13 cellular contexts compared by ENCODE assay signal in genomic region chr17:29059281-29059680, GRCh38. TPM values are rescaled to one million over a fixed set of nuclear protein-coding genes. Genes with fewer than 3 reads are reported as not detected.
DNase-seq lines count a peak whose midpoint lies in the region; ATAC-seq, FAIRE-seq and TF ChIP-seq lines count a peak whose summit lies in the region.
"Had no signal": no experiment of that assay in that cellular context is flagged by ENCODE, and none has a peak within 500 bp of the region (broad histone marks: within the 10 kb centered on the region; RNA-seq: fewer than 3 reads in every experiment).

No MANE protein-coding gene starts in this region.

- H3K4me1 Mint-ChIP-seq in dendritic cell treated with granulocyte-macrophage colony-stimulating factor and Interleukin-4, amounts not matched to agents 40 ng/mL and 50 ng/mL, for 4 days (ENCODE audit: low read depth) = peaks cover 54% of the 10 kb centered on the region
- H3K4me1 Mint-ChIP-seq in neural crest cell = peaks cover 38% of the 10 kb centered on the region
- peaks cover 26% of the 10 kb centered on the region for H3K4me1 Mint-ChIP-seq in progenitor cell of endocrine pancreas (ENCODE audit: low read depth)

- H3K27me3 Mint-ChIP-seq in dendritic cell treated with granulocyte-macrophage colony-stimulating factor and Interleukin-4, amounts not matched to agents 40 ng/mL and 50 ng/mL, for 4 days = peaks cover 9% of the 10 kb centered on the region
- H3K27me3 Mint-ChIP-seq in neural crest cell (ENCODE audit: low read depth) = no peaks in the 10 kb centered on the region
- H3K27me3 Mint-ChIP-seq in progenitor cell of endocrine pancreas = peaks cover 6% of the 10 kb centered on the region
- H3K27me3 Mint-ChIP-seq: activated naive CD4-positive, alpha-beta T cell treated with anti-CD3 and anti-CD28 coated beads, Interleukin-2, amount 50 U/mL, for 24 hours had no signal

- no peak for ATAC-seq in HG03565 (IDR thresholded peaks at IDR 0.05; ENCODE audit: unreplicated experiment)
- ATAC-seq in HG02970 (IDR thresholded peaks at IDR 0.05; ENCODE audit: low FRiP score, unreplicated experiment) = no peak

- no peaks in the 10 kb centered on the region for H3K9me3 Mint-ChIP-seq in dendritic cell treated with granulocyte-macrophage colony-stimulating factor and Interleukin-4, amounts not matched to agents 40 ng/mL and 50 ng/mL, for 4 days
- H3K9me3 Mint-ChIP-seq in neural crest cell (no peaks in the 10 kb centered on the region), progenitor cell of endocrine pancreas (ENCODE audit: low read depth) (no peaks in the 10 kb centered on the region)
- H3K9me3 Mint-ChIP-seq: activated naive CD4-positive, alpha-beta T cell treated with anti-CD3 and anti-CD28 coated beads, Interleukin-2, amount 50 U/mL, for 24 hours; T-helper 2 cell treated with Interferon-gamma antibody and Interleukin-4, amounts not matched to agents 5 μg/mL and 100 μg/mL, for 36 hours had no signal

- peak overlapping the region; percentile 89 for H3K27ac Mint-ChIP-seq in dendritic cell treated with granulocyte-macrophage colony-stimulating factor and Interleukin-4, amounts not matched to agents 40 ng/mL and 50 ng/mL, for 4 days
- peak overlapping the region; percentile 5 for H3K27ac Mint-ChIP-seq in neural crest cell (ENCODE audit: unreplicated experiment)
- no peak overlapping the region for H3K27ac Mint-ChIP-seq in progenitor cell of endocrine pancreas
- H3K27ac Mint-ChIP-seq: activated naive CD4-positive, alpha-beta T cell treated with anti-CD3 and anti-CD28 coated beads, Interleukin-2, amount 50 U/mL, for 24 hours; T-helper 2 cell treated with Interferon-gamma antibody and Interleukin-4, amounts not matched to agents 5 μg/mL and 100 μg/mL, for 36 hours had no signal

- peaks cover 10% of the 10 kb centered on the region for H3K36me3 Mint-ChIP-seq in dendritic cell treated with granulocyte-macrophage colony-stimulating factor and Interleukin-4, amounts not matched to agents 40 ng/mL and 50 ng/mL, for 4 days (ENCODE audit: low read depth)
- H3K36me3 Mint-ChIP-seq in neural crest cell (ENCODE audit: low read depth) (no peaks in the 10 kb centered on the region), progenitor cell of endocrine pancreas (ENCODE audit: insufficient read depth) (no peaks in the 10 kb centered on the region)
- H3K36me3 Mint-ChIP-seq: activated naive CD4-positive, alpha-beta T cell treated with anti-CD3 and anti-CD28 coated beads, Interleukin-2, amount 50 U/mL, for 24 hours had no signal

- TF ChIP-seq CTCF in neural crest cell (conservative IDR thresholded peaks at IDR 0.05) (no peak), progenitor cell of endocrine pancreas (IDR thresholded peaks at IDR 0.05; ENCODE audit: unreplicated experiment) (no peak)

- DNase-seq in ELR (ENCODE audit: low read depth) = peak; percentile 61
- peak; percentile 54 to 59 for DNase-seq in NCI-H526 (lab: John Stamatoyannopoulos, UW)
- no peak for DNase-seq in neural crest cell (ENCODE audit: low read depth, low spot score)
- DNase-seq in HTR-8/SVneo (ENCODE audit: insufficient read length, low spot score) = no peak
- no peak for DNase-seq in progenitor cell of endocrine pancreas (ENCODE audit: low spot score, unreplicated experiment)
- DNase-seq: DND-41, dorsolateral prefrontal cortex, NCI-H1092 had no signal

- intact Hi-C loops in dendritic cell treated with granulocyte-macrophage colony-stimulating factor and Interleukin-4, amounts not matched to agents 40 ng/mL and 50 ng/mL, for 4 days (cut with micrococcal nuclease) = no loop called here

- H3K4me3 Mint-ChIP-seq in dendritic cell treated with granulocyte-macrophage colony-stimulating factor and Interleukin-4, amounts not matched to agents 40 ng/mL and 50 ng/mL, for 4 days = no peak overlapping the region
- H3K4me3 Mint-ChIP-seq in neural crest cell = no peak overlapping the region
- no peak overlapping the region for H3K4me3 Mint-ChIP-seq in progenitor cell of endocrine pancreas (ENCODE audit: low read depth)
- H3K4me3 Mint-ChIP-seq: activated naive CD4-positive, alpha-beta T cell treated with anti-CD3 and anti-CD28 coated beads, Interleukin-2, amount 50 U/mL, for 24 hours; T-helper 2 cell treated with Interferon-gamma antibody and Interleukin-4, amounts not matched to agents 5 μg/mL and 100 μg/mL, for 36 hours had no signal

- no peak for FAIRE-seq in HTR-8/SVneo (lab: Jason Lieb, UNC)

RNA-seq across cellular contexts. Expression of gene PIPOX, which starts 16.3 kb away (rescaled TPM):
- total RNA-seq in neural crest cell = 3.3 and 4.1 TPM in 2 replicates
- total RNA-seq in progenitor cell of endocrine pancreas = 4.3 and 5.3 TPM in 2 replicates

RNA-seq across cellular contexts. Expression of gene SEZ6, which starts 53.4 kb away (rescaled TPM):
- total RNA-seq in neural crest cell = 0.30 and 0.72 TPM in 2 replicates
- total RNA-seq in progenitor cell of endocrine pancreas = 9.8 and 10.1 TPM in 2 replicates

Comparison
In these comparisons a context has a peak if more than half of its experiments do, and no peak if none do; other contexts are left out.
1. DNase-seq: peak in ELR (single experiment) and NCI-H526 (2 of 2); none in neural crest cell (single experiment), HTR-8/SVneo (single experiment) and progenitor cell of endocrine pancreas (single experiment).